ENCODE assay signal across 8 cellular contexts in genomic region chr20:41340327-41341055, GRCh38. TPM values are rescaled to one million over a fixed set of nuclear protein-coding genes. Genes with fewer than 3 reads are reported as not detected.
DNase-seq lines count a peak whose midpoint lies in the region; ATAC-seq and TF ChIP-seq lines count a peak whose summit lies in the region.

LPIN3 (plus strand) TSS chr20:41340821; CDS start chr20:41345804, 4,983 bp downstream.

- no peaks in the 10 kb centered on the region for H3K9me3 ChIP-seq in CD4-positive, alpha-beta T cell (ENCODE audit: control insufficient read depth, low read length)
- H3K9me3 ChIP-seq in H9 (ENCODE audit: control insufficient read depth, low read depth, low read length) (no peaks in the 10 kb centered on the region), right lobe of liver (no peaks in the 10 kb centered on the region)

- peak; percentile 71 for ATAC-seq in CD4-positive, alpha-beta T cell (ENCODE audit: poor library complexity)
- ATAC-seq in right lobe of liver: peak; percentile 93 to 95 (median 94)
- no peak for ATAC-seq in HG03159 (IDR thresholded peaks at IDR 0.05; ENCODE audit: unreplicated experiment)

- H3K4ac ChIP-seq in H9 (ENCODE audit: low read depth, low read length): no peak within 1 kb of the TSS

- H3K18ac ChIP-seq in H9 (ENCODE audit: insufficient read length, low read depth, low read length): no peak within 1 kb of the TSS

- H3K4me3 ChIP-seq in right lobe of liver: peak within 1 kb of the TSS; percentile 51 to 76 (median 61)

- H3T11ph ChIP-seq in H9 (ENCODE audit: low read length): no peak within 1 kb of the TSS

- no peak within 1 kb of the TSS for H4K8ac ChIP-seq in H9 (replicated peaks; ENCODE audit: insufficient read length, low read depth, low read length)

- H3K9me3 Mint-ChIP-seq in CD4-positive, alpha-beta T cell: no peaks in the 10 kb centered on the region
- no peaks in the 10 kb centered on the region for H3K9me3 Mint-ChIP-seq in H9
- no peaks in the 10 kb centered on the region for H3K9me3 Mint-ChIP-seq in activated CD4-positive, alpha-beta T cell treated with anti-CD3 and anti-CD28 coated beads, Interleukin-2, amount 10 ng/mL, durations not matched to agents 24 days and 14 days

- peak; percentile 47 for TF ChIP-seq POLR2A in right lobe of liver (IDR thresholded peaks at IDR 0.05)

- no peak within 1 kb of the TSS for H4K91ac ChIP-seq in H9 (ENCODE audit: insufficient read length, low read depth, low read length)

- intact Hi-C loops in CD4-positive, alpha-beta T cell (cut with DNase I, micrococcal nuclease): loop anchor here (1.0 to 5.0 kb wide), 5 partner anchors 72 to 372 kb away; no protein-coding TSS in a partner anchor
- intact Hi-C loops in activated CD4-positive, alpha-beta T cell treated with anti-CD3 and anti-CD28 coated beads, Interleukin-2, amount 10 ng/mL, durations not matched to agents 24 days and 14 days (cut with micrococcal nuclease): loop anchor here (1.0 to 10.0 kb wide), 7 partner anchors 11 to 372 kb away; partner anchors contain the start of gene ZHX3
- intact Hi-C loops in right lobe of liver (cut with DNase I): no loop called here

- POLR2A ChIA-PET in CD4-positive, alpha-beta T cell (lab: Charles Lee): interaction anchor here (0.6 to 2.0 kb wide), 2 partner anchors 47 to 184 kb away, joined by 3 to 7 read pairs; no protein-coding TSS in a partner anchor

- H3K36me3 Mint-ChIP-seq in CD4-positive, alpha-beta T cell (ENCODE audit: low read depth): no peaks in the 10 kb centered on the region
- no peaks in the 10 kb centered on the region for H3K36me3 Mint-ChIP-seq in H9 (ENCODE audit: insufficient read depth in 1 of 3, low read depth in 3 of 3)
- no peaks in the 10 kb centered on the region for H3K36me3 Mint-ChIP-seq in activated CD4-positive, alpha-beta T cell treated with anti-CD3 and anti-CD28 coated beads, Interleukin-2, amount 10 ng/mL, durations not matched to agents 24 days and 14 days (ENCODE audit: low read depth)

- H4K20me1 ChIP-seq in H9 (ENCODE audit: control insufficient read depth, insufficient read depth, insufficient read length): no peaks in the 10 kb centered on the region

- peak in 9 of 10 experiments; percentile 22 to 52 (median 35) for DNase-seq in CD4-positive, alpha-beta T cell
- DNase-seq in H9 (peak; percentile 96), NCI-H226 (peak; percentile 84), ecto neural progenitor cell (ENCODE audit: low spot score) (peak; percentile 96), right lobe of liver (peak; percentile 90 to 94 (median 92))
- peak; percentile 87 for DNase-seq in activated CD4-positive, alpha-beta T cell treated with anti-CD3 and anti-CD28 coated beads, Interleukin-2, amount 10 ng/mL, durations not matched to agents 24 days and 14 days
- peak; percentile 42 for DNase-seq in stimulated activated CD4-positive, alpha-beta T cell treated with anti-CD3 and anti-CD28 coated beads, Interleukin-4, amount 100 ng/mL, for 24 hours

- H3K4me1 Mint-ChIP-seq in CD4-positive, alpha-beta T cell (ENCODE audit: low read depth): peaks cover 11% of the 10 kb centered on the region
- H3K4me1 Mint-ChIP-seq in H9: peaks cover 9 to 17% of the 10 kb centered on the region in 2 experiments
- H3K4me1 Mint-ChIP-seq in activated CD4-positive, alpha-beta T cell treated with anti-CD3 and anti-CD28 coated beads, Interleukin-2, amount 10 ng/mL, durations not matched to agents 24 days and 14 days: peaks cover 10% of the 10 kb centered on the region

- H3K4me1 ChIP-seq in H9 (ENCODE audit: insufficient read depth, low read length) (peaks cover 3% of the 10 kb centered on the region; the same call in 1 of the 2 replicates), right lobe of liver (peaks cover 0 to 13% (median 5%) of the 10 kb centered on the region in 4 donors)

- H3K79me1 ChIP-seq in H9 (ENCODE audit: insufficient read depth, low read depth, low read length, poor library complexity, severe bottlenecking): no peaks in the 10 kb centered on the region

- CTCF ChIA-PET in CD4-positive, alpha-beta T cell (lab: Charles Lee): interaction anchor here (1.1 to 2.0 kb wide), 7 partner anchors 9 to 377 kb away, joined by 3 to 12 read pairs (median 4); partner anchors contain the start of gene PLCG1

- no peak within 1 kb of the TSS for H2AK5ac ChIP-seq in H9 (ENCODE audit: insufficient read length, low read length)

- no peak within 1 kb of the TSS for H3K23ac ChIP-seq in H9 (ENCODE audit: insufficient read length, low read depth, low read length)

- H2BK15ac ChIP-seq in H9 (ENCODE audit: low read depth, low read length): no peak within 1 kb of the TSS

- no peak within 1 kb of the TSS for H3K9ac ChIP-seq in H9 (ENCODE audit: extremely low read depth, insufficient read length, low read length)

- H3K4me2 ChIP-seq in H9 (ENCODE audit: insufficient read depth, insufficient read length, low read length): peak within 1 kb of the TSS; percentile 46

- peaks cover 4% of the 10 kb centered on the region for H3K23me2 ChIP-seq in H9 (ENCODE audit: insufficient read length, low read depth, low read length, poor library complexity, severe bottlenecking)

- H3K27me3 Mint-ChIP-seq in CD4-positive, alpha-beta T cell: peaks cover 5% of the 10 kb centered on the region
- peaks cover 18% of the 10 kb centered on the region for H3K27me3 Mint-ChIP-seq in H9 (ENCODE audit: low read depth)
- peaks cover 10% of the 10 kb centered on the region for H3K27me3 Mint-ChIP-seq in activated CD4-positive, alpha-beta T cell treated with anti-CD3 and anti-CD28 coated beads, Interleukin-2, amount 10 ng/mL, durations not matched to agents 24 days and 14 days

- H2BK20ac ChIP-seq in H9 (ENCODE audit: low read depth, low read length, poor library complexity, severe bottlenecking): no peak within 1 kb of the TSS

- no peak within 1 kb of the TSS for H2AFZ ChIP-seq in H9 (ENCODE audit: low read length)

- peak; percentile 60 for TF ChIP-seq CTCF in CD4-positive, alpha-beta T cell (IDR thresholded peaks at IDR 0.05)
- no peak; the same call in 2 of the 3 replicates for TF ChIP-seq CTCF in H9 (conservative IDR thresholded peaks at IDR 0.05)
- TF ChIP-seq CTCF in right lobe of liver (IDR thresholded peaks at IDR 0.05): peak in 3 of 4 donors; percentile 17 to 31 (median 19)

- H3K14ac ChIP-seq in H9 (ENCODE audit: insufficient read depth, low read length): no peak within 1 kb of the TSS

- peak within 1 kb of the TSS; percentile 10 for H3K27ac Mint-ChIP-seq in CD4-positive, alpha-beta T cell
- H3K27ac Mint-ChIP-seq in H9: peak within 1 kb of the TSS in 2 of 3 experiments; percentile 24 to 73; a peak in 3 of 7 replicates
- H3K27ac Mint-ChIP-seq in activated CD4-positive, alpha-beta T cell treated with anti-CD3 and anti-CD28 coated beads, Interleukin-2, amount 10 ng/mL, durations not matched to agents 24 days and 14 days: peak within 1 kb of the TSS; percentile 43

- no peaks in the 10 kb centered on the region for H3K79me2 ChIP-seq in H9 (ENCODE audit: insufficient read depth, low read length)

- H2BK120ac ChIP-seq in H9 (ENCODE audit: low read depth, low read length, poor library complexity, severe bottlenecking): no peak within 1 kb of the TSS

- H3K4me3 Mint-ChIP-seq in CD4-positive, alpha-beta T cell: peak within 1 kb of the TSS; percentile 84
- peak within 1 kb of the TSS; percentile 65 to 82 for H3K4me3 Mint-ChIP-seq in H9
- H3K4me3 Mint-ChIP-seq in activated CD4-positive, alpha-beta T cell treated with anti-CD3 and anti-CD28 coated beads, Interleukin-2, amount 10 ng/mL, durations not matched to agents 24 days and 14 days: peak within 1 kb of the TSS; percentile 84

- no peaks in the 10 kb centered on the region for H3K27me3 ChIP-seq in CD4-positive, alpha-beta T cell (ENCODE audit: control insufficient read depth, insufficient read depth, low read length)
- H3K27me3 ChIP-seq in H9 (ENCODE audit: insufficient read depth, low read length) (no peaks in the 10 kb centered on the region), right lobe of liver (no peaks in the 10 kb centered on the region)

- H3K36me3 ChIP-seq in right lobe of liver: no peaks in the 10 kb centered on the region

- WGBS in H9 (ENCODE audit: extremely low coverage, insufficient read length, low lambda C conversion rate): no CpG with 5 or more reads among the region's 33 CpGs
- WGBS in right lobe of liver (ENCODE audit: insufficient coverage, low coverage, low lambda C conversion rate, missing lambda C conversion rate): 8% methylated on average over 13 of the region's 33 CpGs

- H3K56ac ChIP-seq in H9 (ENCODE audit: insufficient read length, low read depth, low read length): no peak within 1 kb of the TSS

- no peak within 1 kb of the TSS for H2BK5ac ChIP-seq in H9 (ENCODE audit: insufficient read length, low read length)

- no peak within 1 kb of the TSS for H2BK12ac ChIP-seq in H9 (ENCODE audit: insufficient read length, low read depth, low read length)

- H3K27ac ChIP-seq in CD4-positive, alpha-beta T cell (ENCODE audit: low read depth, low read length): no peak within 1 kb of the TSS
- H3K27ac ChIP-seq in H9 (ENCODE audit: insufficient read length, low read depth, low read length) (no peak within 1 kb of the TSS), right lobe of liver (peak within 1 kb of the TSS; percentile 43 to 73 (median 53))

- H4K5ac ChIP-seq in H9 (ENCODE audit: insufficient read length, low read depth, low read length): no peak within 1 kb of the TSS

RNA-seq across cellular contexts. Expression of gene LPIN3, which starts in this region (rescaled TPM):
- 1 to 10 TPM; 1.9 to 2.4 TPM for total RNA-seq in CD4-positive, alpha-beta T cell
- total RNA-seq in H9 (2021) (3.8 and 4.2 TPM in 2 replicates), right lobe of liver (10 to 100 TPM in 5 of 6 experiments, 1 to 10 TPM in 1; 8.4 to 44.7 (median 23.4) TPM)
- total RNA-seq in activated CD4-positive, alpha-beta T cell treated with anti-CD3 and anti-CD28 coated beads, Interleukin-2, amount 10 ng/mL, durations not matched to agents 24 days and 14 days: 1.2 and 1.6 TPM in 2 replicates

Comparison
In these comparisons a context has a peak if more than half of its experiments do, and no peak if none do; other contexts are left out.
1. DNase-seq: peak in every context shown above with its lines; median percentile 96 in H9; 96 in ecto neural progenitor cell; 92 in right lobe of liver; 87 in activated CD4-positive, alpha-beta T cell treated with anti-CD3 and anti-CD28 coated beads, Interleukin-2, amount 10 ng/mL, durations not matched to agents 24 days and 14 days; 84 in NCI-H226; 42 in stimulated activated CD4-positive, alpha-beta T cell treated with anti-CD3 and anti-CD28 coated beads, Interleukin-4, amount 100 ng/mL, for 24 hours; 35 in CD4-positive, alpha-beta T cell.
2. H3K27ac ChIP-seq: peak in right lobe of liver (3 of 3); none in CD4-positive, alpha-beta T cell (single experiment) and H9 (single experiment).
3. intact Hi-C loops: an anchor here in CD4-positive, alpha-beta T cell (1.0 to 5.0 kb wide) and activated CD4-positive, alpha-beta T cell treated with anti-CD3 and anti-CD28 coated beads, Interleukin-2, amount 10 ng/mL, durations not matched to agents 24 days and 14 days (1.0 to 10.0 kb wide); none called in right lobe of liver.
4. Peak in every context shown above with its lines, with median percentiles within 50 percentile points of each other: H3K27ac Mint-ChIP-seq and H3K4me3 Mint-ChIP-seq.